In genomic region chr1:1434131-1434811, GRCh38 we compare ENCODE assay signal across 6 cellular contexts. TPM values are rescaled to one million over a fixed set of nuclear protein-coding genes. Genes with fewer than 3 reads are reported as not detected.
DNase-seq lines count a peak whose midpoint lies in the region; ATAC-seq and TF ChIP-seq lines count a peak whose summit lies in the region.

No MANE protein-coding gene starts in this region.

- H3K4me1 ChIP-seq in endodermal cell (ENCODE audit: control insufficient read depth, insufficient read depth, low read length) (peaks cover 17% of the 10 kb centered on the region), prostate gland (replicated peaks) (peaks cover 58% of the 10 kb centered on the region)

- peak; percentile 61 for DNase-seq in HT-29 (ENCODE audit: low spot score)
- peak; percentile 91 for DNase-seq in endodermal cell
- peak; percentile 67 for DNase-seq in prostate gland (ENCODE audit: low spot score)
- no peak for DNase-seq in NCI-H128 (lab: John Stamatoyannopoulos, UW; ENCODE audit: unreplicated experiment)
- no peak for DNase-seq in NCI-H345 treated with DMSO at 0.1 percent for 48 hours (lab: John Stamatoyannopoulos, UW; ENCODE audit: unreplicated experiment)

- ATAC-seq in GM18867 (IDR thresholded peaks at IDR 0.05; ENCODE audit: unreplicated experiment): no peak

- H3K9me3 Mint-ChIP-seq in endodermal cell: no peaks in the 10 kb centered on the region

- WGBS in endodermal cell (ENCODE audit: insufficient coverage in 1 of 2, insufficient read length in 1 of 2), 2 experiments: 57% methylated on average over 16 to 32 of the region's 32 CpGs
- 16% methylated on average over 20 of the region's 32 CpGs for WGBS in prostate gland

- TF ChIP-seq CTCF in endodermal cell (conservative IDR thresholded peaks at IDR 0.05) (no peak), prostate gland (IDR thresholded peaks at IDR 0.05) (no peak)

- H3K9me3 ChIP-seq in endodermal cell (ENCODE audit: control insufficient read depth, low read length) (no peaks in the 10 kb centered on the region), prostate gland (no peaks in the 10 kb centered on the region)

- peaks cover 12% of the 10 kb centered on the region for H3K4me1 Mint-ChIP-seq in endodermal cell

- intact Hi-C loops in prostate gland (cut with DNase I): no loop called here

- H3K27me3 ChIP-seq in endodermal cell (ENCODE audit: control insufficient read depth, insufficient read depth, low read length, poor library complexity, severe bottlenecking) (peaks cover 16% of the 10 kb centered on the region), prostate gland (replicated peaks; ENCODE audit: insufficient read depth) (no peaks in the 10 kb centered on the region)

- H3K4me3 Mint-ChIP-seq in endodermal cell: no peak overlapping the region

- no peak for TF ChIP-seq POLR2A in prostate gland (IDR thresholded peaks at IDR 0.05)

- no peaks in the 10 kb centered on the region for H3K36me3 Mint-ChIP-seq in endodermal cell (ENCODE audit: low read depth)

- H3K27ac Mint-ChIP-seq in endodermal cell: no peak overlapping the region

- no peak overlapping the region for H3K27ac ChIP-seq in endodermal cell (ENCODE audit: low read depth, low read length)
- H3K27ac ChIP-seq in prostate gland: peak overlapping the region; percentile 96

- H3K4me3 ChIP-seq in endodermal cell (ENCODE audit: low read length): no peak overlapping the region
- H3K4me3 ChIP-seq in prostate gland: peak overlapping the region in 1 of 2 donors; percentile 65

- H3K36me3 ChIP-seq in endodermal cell (ENCODE audit: control insufficient read depth, insufficient read depth, low read length) (no peaks in the 10 kb centered on the region), prostate gland (no peaks in the 10 kb centered on the region)

- H3K9ac ChIP-seq in endodermal cell (ENCODE audit: extremely low read depth, low read length, poor library complexity, severe bottlenecking): no peak overlapping the region

- H3K27me3 Mint-ChIP-seq in endodermal cell (ENCODE audit: insufficient read depth): peaks cover 4% of the 10 kb centered on the region

RNA-seq across cellular contexts. Expression of gene VWA1, which starts 1.2 kb away (rescaled TPM):
- total RNA-seq in HT-29 (2014; rRNA removed; shearing (Covaris generic)): 220 and 232 TPM in 2 replicates
- total RNA-seq in endodermal cell (10 to 100 TPM; 12.7 to 17.4 TPM), prostate gland (100 to 1,000 TPM; 191 to 227 TPM)
- polyA plus RNA-seq in endodermal cell (2013, experiment 1 of 2): 10.3 TPM
- polyA plus RNA-seq in endodermal cell (2013, experiment 2 of 2): 5.6 TPM

RNA-seq across cellular contexts. Expression of gene ANKRD65, which starts 13.2 kb away (rescaled TPM):
- 0.44 and 1.4 TPM in 2 replicates for total RNA-seq in HT-29 (2014; rRNA removed; shearing (Covaris generic))
- total RNA-seq in endodermal cell: 1 to 10 TPM; 1.6 TPM
- 0.78 TPM for polyA plus RNA-seq in endodermal cell (2013, experiment 1 of 2)
- 1.7 TPM for polyA plus RNA-seq in endodermal cell (2013, experiment 2 of 2)
- total RNA-seq in prostate gland: 10 to 100 TPM; 33.7 to 34.9 TPM

RNA-seq across cellular contexts. Expression of gene ATAD3C, which starts 15.2 kb away (rescaled TPM):
- 2.3 and 3.1 TPM in 2 replicates for total RNA-seq in HT-29 (2014; rRNA removed; shearing (Covaris generic))
- under 1 TPM; 0.55 TPM for total RNA-seq in endodermal cell
- polyA plus RNA-seq in endodermal cell (2013, experiment 1 of 2): 0.78 TPM
- polyA plus RNA-seq in endodermal cell (2013, experiment 2 of 2): 0.21 TPM
- 1 to 10 TPM; 7.3 to 9.9 TPM for total RNA-seq in prostate gland

RNA-seq across cellular contexts. Expression of gene MRPL20, which starts 27.2 kb away (rescaled TPM):
- total RNA-seq in HT-29 (2014; rRNA removed; shearing (Covaris generic)): 235 and 276 TPM in 2 replicates
- total RNA-seq in endodermal cell (100 to 1,000 TPM; 109 to 129 TPM), prostate gland (100 to 1,000 TPM; 143 to 174 TPM)
- 104 TPM for polyA plus RNA-seq in endodermal cell (2013, experiment 1 of 2)
- 98.2 TPM for polyA plus RNA-seq in endodermal cell (2013, experiment 2 of 2)

RNA-seq across cellular contexts. Expression of gene CCNL2, which starts 35.1 kb away (rescaled TPM):
- total RNA-seq in HT-29 (2014; rRNA removed; shearing (Covaris generic)): 200 and 243 TPM in 2 replicates
- total RNA-seq in endodermal cell (100 to 1,000 TPM; 187 to 244 TPM), prostate gland (100 to 1,000 TPM; 116 to 242 TPM)
- 255 TPM for polyA plus RNA-seq in endodermal cell (2013, experiment 1 of 2)
- 217 TPM for polyA plus RNA-seq in endodermal cell (2013, experiment 2 of 2)

Comparison
In these comparisons a context has a peak if more than half of its experiments do, and no peak if none do; other contexts are left out.
1. DNase-seq: peak in HT-29 (single experiment), endodermal cell (single experiment) and prostate gland (single experiment); none in NCI-H128 (single experiment) and NCI-H345 treated with DMSO at 0.1 percent for 48 hours (single experiment).
2. RNA of gene VWA1, which starts 1.2 kb away (total RNA-seq): 220 to 232 TPM in HT-29 and 191 to 227 TPM in prostate gland; 12.7 to 17.4 TPM in endodermal cell; every median in the first group is over 10 times any median in the second.
3. RNA of gene ANKRD65, which starts 13.2 kb away (total RNA-seq): 33.7 to 34.9 TPM in prostate gland; 1.6 TPM in endodermal cell and 0.44 to 1.4 TPM in HT-29; every median in the first group is over 10 times any median in the second.